ENCODE assay signal across 6 cellular contexts in genomic region chr2:205337307-205337706, GRCh38.
"Had no signal": no experiment of that assay in that cellular context is flagged by ENCODE, and none has a peak within 500 bp of the region (broad histone marks: within the 10 kb centered on the region; RNA-seq: fewer than 3 reads in every experiment).

No MANE protein-coding gene starts in this region.

- H3K4me3 ChIP-seq: GM23338 had no signal

- FAIRE-seq: H1, H54, HTR-8/SVneo had no signal

- ATAC-seq: GM23338 had no signal

- DNase-seq: H9, HCEC 1CT had no signal
